ENCODE assay signal across 10 cellular contexts in the genomic region with DNA sequence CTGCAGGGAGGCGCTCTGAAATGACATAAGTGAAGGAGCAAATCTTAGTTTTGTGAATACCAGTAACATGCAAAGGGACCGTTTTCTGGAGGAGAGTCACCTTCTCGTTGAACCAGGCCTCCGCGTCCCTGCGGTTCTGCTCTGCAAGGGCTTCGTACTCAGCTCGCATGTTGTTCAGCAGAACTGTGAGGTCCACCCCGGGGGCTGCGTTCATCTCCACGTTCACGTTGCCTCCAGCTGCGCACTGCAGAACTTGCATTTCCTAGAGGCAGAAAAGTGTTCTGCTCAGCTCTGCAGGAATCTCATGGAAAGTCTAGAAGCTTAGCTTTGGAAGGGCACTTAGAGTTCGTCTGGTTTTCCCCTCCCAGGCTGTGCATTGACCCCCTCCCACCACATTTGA. TPM values are rescaled to one million over a fixed set of nuclear protein-coding genes. Genes with fewer than 3 reads are reported as not detected.
"Had no signal": no experiment of that assay in that cellular context is flagged by ENCODE, and none has a peak within 500 bp of the region (broad histone marks: within the 10 kb centered on the region; RNA-seq: fewer than 3 reads in every experiment).

No MANE protein-coding gene starts in this region.

- H2AFZ ChIP-seq: GM23248 had no signal

- ATAC-seq: HCT116, K562 had no signal

- DNase-seq: GM23248, GOT3, H7, HFFc6, IMR-90 had no signal

- H3K4me1 ChIP-seq: HAP-1 had no signal

- H3K36me3 ChIP-seq: HAP-1 had no signal

- H3K9me3 Mint-ChIP-seq: HFFc6 had no signal

- H3K27ac ChIP-seq: GM23248 had no signal

- H3K4me3 Mint-ChIP-seq: HFFc6 had no signal

- H3K9ac ChIP-seq: GM23248 had no signal

- H3K27ac Mint-ChIP-seq: HFFc6 had no signal

- H3K9me3 ChIP-seq: HAP-1 had no signal

- H3K4me3 ChIP-seq: GM23248, HAP-1, K562 had no signal

RNA-seq across cellular contexts. Expression of a gene that starts 4.1 kb away (rescaled TPM):
- total RNA-seq: GM23248, H4, H7, HFFc6, HT-29, IMR-90, K562 had no signal
- polyA plus RNA-seq: GM23248, IMR-90, K562 had no signal

RNA-seq across cellular contexts. Expression of a gene that starts 20.9 kb away (rescaled TPM):
- total RNA-seq: GM23248, H4, H7, HFFc6, HT-29, IMR-90, K562 had no signal
- polyA plus RNA-seq: GM23248, IMR-90, K562 had no signal

RNA-seq across cellular contexts. Expression of a gene that starts 31.3 kb away (rescaled TPM):
- total RNA-seq: GM23248, H4, H7, HFFc6, HT-29, IMR-90, K562 had no signal
- polyA plus RNA-seq: GM23248, IMR-90 had no signal

RNA-seq across cellular contexts. Expression of a gene that starts 47.5 kb away (rescaled TPM):
- total RNA-seq: GM23248, H4, H7, HFFc6, HT-29, IMR-90, K562 had no signal
- polyA plus RNA-seq: GM23248, IMR-90, K562 had no signal

RNA-seq across cellular contexts. Expression of a gene that starts 48.7 kb away (rescaled TPM):
- total RNA-seq: GM23248, H4, H7, HFFc6, HT-29, IMR-90, K562 had no signal
- polyA plus RNA-seq: GM23248, IMR-90, K562 had no signal
